In the genomic region with DNA sequence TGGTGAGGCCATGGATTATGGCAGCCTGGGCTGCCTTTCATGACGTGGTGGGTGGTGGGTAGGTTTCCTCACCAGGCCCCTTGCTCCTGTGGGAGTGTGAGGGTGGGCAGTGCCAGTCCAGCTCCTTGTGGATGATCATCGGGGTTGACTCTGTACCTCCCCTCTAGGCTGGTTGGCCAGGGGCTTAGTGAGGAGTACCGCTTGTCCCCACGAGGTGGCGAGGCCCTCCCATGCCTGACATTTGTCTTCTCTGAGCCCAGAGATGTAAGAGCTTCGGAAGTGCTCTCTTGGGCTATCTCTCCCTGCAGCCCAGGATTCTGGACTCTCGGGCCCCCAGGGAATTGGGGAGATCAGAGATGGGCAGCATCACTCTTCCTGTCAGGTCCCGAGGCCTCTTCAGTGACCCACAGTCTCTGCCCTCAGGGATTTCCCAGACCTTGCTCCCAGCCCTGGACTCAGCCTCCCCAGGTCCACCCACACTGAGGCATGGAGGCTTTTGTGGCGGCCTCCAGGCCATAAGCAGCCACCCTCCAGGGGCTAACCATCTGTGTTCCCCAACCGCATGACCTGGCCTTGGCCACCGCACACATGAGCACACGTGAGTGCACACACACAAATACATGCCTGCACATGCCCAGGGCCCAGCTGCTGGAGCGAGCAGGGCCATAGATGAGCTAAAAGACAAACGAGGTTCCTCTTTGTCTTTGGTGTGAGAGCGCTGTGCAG, we compare ENCODE assay signal across 7 cellular contexts. TPM values are rescaled to one million over a fixed set of nuclear protein-coding genes. Genes with fewer than 3 reads are reported as not detected.
DNase-seq lines count a peak whose midpoint lies in the region; ATAC-seq, FAIRE-seq and TF ChIP-seq lines count a peak whose summit lies in the region.

No MANE protein-coding gene starts in this region.

- peak overlapping the region; percentile 5; the same call in 1 of the 2 replicates for H3K4me2 ChIP-seq in GM12878 (ENCODE audit: control insufficient read depth, insufficient read depth)

- RAD21 ChIA-PET in GM12878 (lab: Charles Lee; ENCODE audit: unreplicated experiment), result interaction anchor here (0.7 to 6.7 kb wide), 24 partner anchors 10 to 286 kb away, joined by 3 to 182 read pairs (median 4); a partner anchor contains a TSS

- H3K27me3 ChIP-seq in Peyer's patch (peaks cover 0 to 3% of the 10 kb centered on the region in 2 donors), GM12878 (replicated peaks in 1 of 2; ENCODE audit: control insufficient read depth in 2 of 2, insufficient read depth in 2 of 2, low read length in 1 of 2) (no peaks in the 10 kb centered on the region), kidney epithelial cell (ENCODE audit: control insufficient read depth, insufficient read depth, low read length) (peaks cover 2% of the 10 kb centered on the region), testis (no peaks in the 10 kb centered on the region)

- H3K79me2 ChIP-seq in GM12878 (ENCODE audit: control insufficient read depth, insufficient read depth, low read length), result no peaks in the 10 kb centered on the region

- H3K27ac ChIP-seq in Peyer's patch (no peak overlapping the region), GM12878 (ENCODE audit: control insufficient read depth, insufficient read depth) (peak overlapping the region; percentile 52), testis (no peak overlapping the region)

- no TSS peak for BruUV-seq in GM12878 (replicated peaks; lab: Mats Ljungman, UMichigan)

- TF ChIP-seq CTCF in Peyer's patch (IDR thresholded peaks at IDR 0.05) (peak in 5 of 6 experiments; percentile 2 to 69 (median 58)), GM12878 (IDR thresholded peaks at IDR 0.05 in 2 of 3, conservative IDR thresholded peaks at IDR 0.05 in 1 of 3; ENCODE audit: control insufficient read depth in 2 of 3, extremely low read depth in 1 of 3, insufficient read depth in 1 of 3, low read depth in 3 of 3, low read length in 3 of 3) (peak; percentile 77 to 86 (median 83)), kidney epithelial cell (IDR thresholded peaks at IDR 0.05; ENCODE audit: insufficient read depth, low read length, poor library complexity, severe bottlenecking) (peak; percentile 85), testis (IDR thresholded peaks at IDR 0.05) (peak; percentile 45 to 62 (median 57))

- H2AFZ ChIP-seq in GM12878 (ENCODE audit: control insufficient read depth, low read depth, low read length), result peak overlapping the region; percentile 51

- peak; percentile 50 for ATAC-seq in GM19463 (IDR thresholded peaks at IDR 0.05; ENCODE audit: unreplicated experiment)
- peak; percentile 60 for ATAC-seq in HG03439 (IDR thresholded peaks at IDR 0.05; ENCODE audit: unreplicated experiment)
- peak; percentile 88 for ATAC-seq in GM12878

- no peak overlapping the region for H3K4me3 ChIP-seq in Peyer's patch
- H3K4me3 ChIP-seq in GM12878, result no peak overlapping the region
- no peak overlapping the region for H3K4me3 ChIP-seq in kidney epithelial cell (ENCODE audit: low read depth, low read length)
- H3K4me3 ChIP-seq in testis, result no peak overlapping the region

- 1% methylated on average over 15 of the region's 15 CpGs for WGBS in GM12878 (ENCODE audit: insufficient coverage, insufficient replicate concordance, low lambda C conversion rate, missing lambda C conversion rate)
- 59 to 72% methylated on average over 7 to 15 of the region's 15 CpGs for WGBS in testis, 2 donors

- intact Hi-C loops in GM12878 (cut with micrococcal nuclease; ENCODE audit: unreplicated experiment) (loop anchor here (1.0 to 5.0 kb wide), 6 partner anchors 23 to 284 kb away; a partner anchor contains a TSS), testis (cut with DNase I; ENCODE audit: low total_unique reads) (no loop called here)

- H3K4me1 ChIP-seq in Peyer's patch (peaks cover 0 to 30% (median 0%) of the 10 kb centered on the region in 4 donors), GM12878 (ENCODE audit: control insufficient read depth, insufficient read depth, low read length) (peaks cover 29% of the 10 kb centered on the region), testis (peaks cover 5% of the 10 kb centered on the region)

- POLR2A ChIA-PET in GM12878 (lab: Charles Lee), result interaction anchor here (0.6 to 4.5 kb wide), 4 partner anchors 23 to 80 kb away, joined by 3 to 42 read pairs (median 5); a partner anchor contains a TSS

- H4K20me1 ChIP-seq in GM12878 (ENCODE audit: control insufficient read depth, insufficient read depth), result no peaks in the 10 kb centered on the region

- peak; percentile 73 for TF ChIP-seq RAD21 in GM12878 (IDR thresholded peaks at IDR 0.05; ENCODE audit: insufficient read depth, low read depth, low read length)

- no peak overlapping the region for H3K9ac ChIP-seq in GM12878 (ENCODE audit: control insufficient read depth, insufficient read depth, low read length)

- TF ChIP-seq EP300 in GM12878 (IDR thresholded peaks at IDR 0.05; ENCODE audit: borderline replicate concordance in 1 of 2, control insufficient read depth in 1 of 2, low read depth in 2 of 2, low read length in 2 of 2), result peak; percentile 37 to 55; a peak in 1 of 4 replicates

- TF ChIP-seq POLR2A in Peyer's patch (IDR thresholded peaks at IDR 0.05) (no peak), GM12878 (IDR thresholded peaks at IDR 0.05; ENCODE audit: low read depth, low read length) (no peak), testis (IDR thresholded peaks at IDR 0.05) (no peak)

- FAIRE-seq in GM12878 (lab: Jason Lieb, UNC), result peak; percentile 52

- H3K9me3 ChIP-seq in Peyer's patch (no peaks in the 10 kb centered on the region), GM12878 (replicated peaks; ENCODE audit: control insufficient read depth, insufficient read depth, low read length) (no peaks in the 10 kb centered on the region), testis (no peaks in the 10 kb centered on the region)

- SMC1A ChIA-PET in GM12878 (lab: Charles Lee; ENCODE audit: uncharacterized antibody, unreplicated experiment), result interaction anchor here (0.5 to 9.0 kb wide), 24 partner anchors 9 to 319 kb away, joined by 3 to 134 read pairs (median 4); a partner anchor contains a TSS

- CTCF ChIA-PET in GM12878 (lab: Yijun Ruan, JAX), result interaction anchor here (0.6 to 14.3 kb wide), 41 partner anchors 9 to 319 kb away, joined by 3 to 437 read pairs (median 6); a partner anchor contains a TSS

- peaks cover 0 to 10% (median 0%) of the 10 kb centered on the region in 3 donors for H3K36me3 ChIP-seq in Peyer's patch
- H3K36me3 ChIP-seq in GM12878 (ENCODE audit: control insufficient read depth in 2 of 2, insufficient read depth in 2 of 2, low read length in 1 of 2), result no peaks in the 10 kb centered on the region
- no peaks in the 10 kb centered on the region for H3K36me3 ChIP-seq in kidney epithelial cell (ENCODE audit: control insufficient read depth, insufficient read depth, low read length)
- no peaks in the 10 kb centered on the region for H3K36me3 ChIP-seq in testis (ENCODE audit: low read depth, missing control alignments)

- in situ Hi-C loops in GM12878 (cut with MboI), result loop anchor here (5.0 kb wide), 2 partner anchors 79 to 284 kb away; no protein-coding TSS in a partner anchor

- peak; percentile 84 for DNase-seq in ELR (ENCODE audit: low read depth)
- DNase-seq in Peyer's patch, result peak in 2 of 3 donors; percentile 62 to 68
- DNase-seq in GM12878 (ENCODE audit: low read depth, low spot score), result peak; percentile 55
- DNase-seq in kidney epithelial cell (ENCODE audit: low read depth), result no peak
- peak; percentile 69 for DNase-seq in testis

RNA-seq across cellular contexts. Expression of a gene that starts 6.5 kb away (rescaled TPM):
- 10 to 100 TPM; 28.1 to 66.0 (median 52.1) TPM for total RNA-seq in Peyer's patch
- 0.78 and 1.1 TPM in 2 replicates for total RNA-seq in GM12878 (2013; cell fraction: nucleolus; rRNA removed)
- 3.6 and 4.1 TPM in 2 replicates for total RNA-seq in GM12878 (2014; rRNA removed)
- 1.8 and 2.0 TPM in 2 replicates for total RNA-seq in GM12878 (2014; rRNA removed; fragmentation: Illumina TruSeq; extraction: Trizol)
- total RNA-seq in GM12878 (2021), result 2.9 TPM in 2 replicates
- 0.49 TPM for polyA plus RNA-seq in GM12878 (2011; ENCODE audit: low read depth)
- polyA plus RNA-seq in GM12878 (2011; rRNA removed), result 6.3 and 7.8 TPM in 2 replicates
- 8.7 and 9.6 TPM in 2 replicates for polyA plus RNA-seq in GM12878 (2011; cell fraction: cytosol; rRNA removed)
- 5.0 and 5.3 TPM in 2 replicates for polyA plus RNA-seq in GM12878 (2011; cell fraction: nucleus; rRNA removed)
- 1.1 and 1.8 TPM in 2 replicates for polyA plus RNA-seq in GM12878 (2012)
- polyA plus RNA-seq in GM12878 (2014; fragmentation: Illumina TruSeq; extraction: Trizol), result 1.1 and 1.8 TPM in 2 replicates
- polyA plus RNA-seq in GM12878 (2014; fragmentation: Nextera tagmentation; extraction: Ambion mirVana), result 1 to 10 TPM in 1 of 2 experiments, under 1 TPM in 1; 0.68 to 1.3 TPM
- polyA plus RNA-seq in GM12878 (2014; rRNA removed), result 2.1 and 2.4 TPM in 2 replicates
- 1 to 10 TPM; 4.3 to 6.4 TPM for polyA plus RNA-seq in GM12878 (2016; fragmentation: Nextera tagmentation; extraction: Ambion mirVana)
- 3.9 and 5.2 TPM in 2 replicates for polyA minus RNA-seq in GM12878 (2011; rRNA and poly(A)+ RNA removed)
- polyA minus RNA-seq in GM12878 (2011; cell fraction: cytosol; rRNA and poly(A)+ RNA removed), result 1.6 and 4.1 TPM in 2 replicates
- 1.1 and 2.1 TPM in 2 replicates for polyA minus RNA-seq in GM12878 (2011; cell fraction: nucleus; rRNA and poly(A)+ RNA removed)
- 15.0 and 18.3 TPM in 2 replicates for total RNA-seq in kidney epithelial cell
- total RNA-seq in testis, result 10 to 100 TPM; 21.7 to 27.6 TPM
- 15.7 TPM for polyA plus RNA-seq in testis (ENCODE audit: insufficient read depth, low read depth, low replicate concordance)

RNA-seq across cellular contexts. Expression of a gene that starts 23.6 kb away (rescaled TPM):
- total RNA-seq in Peyer's patch (10 to 100 TPM in 1 of 4 donors, 1 to 10 TPM in 2, not detected in 1; 1.1 to 10.0 (median 3.4) TPM), GM12878 (2014; rRNA removed) (1.9 and 2.3 TPM in 2 replicates), GM12878 (2014; rRNA removed; fragmentation: Illumina TruSeq; extraction: Trizol) (0.28 and 0.49 TPM in 2 replicates), GM12878 (2021) (1.1 and 1.2 TPM in 2 replicates), kidney epithelial cell (1.7 and 2.6 TPM in 2 replicates), testis (10 to 100 TPM; 11.3 to 13.2 TPM)
- total RNA-seq in GM12878 (2013; cell fraction: nucleolus; rRNA removed), result 6.4 and 11.8 TPM in 2 replicates
- polyA plus RNA-seq in GM12878 (2011; ENCODE audit: low read depth), result 0.42 TPM
- polyA plus RNA-seq in GM12878 (2011; rRNA removed) (3.2 and 5.1 TPM in 2 replicates), GM12878 (2014; fragmentation: Illumina TruSeq; extraction: Trizol) (0.16 TPM in 1 of 2 replicates, not detected in the other), GM12878 (2014; fragmentation: Nextera tagmentation; extraction: Ambion mirVana) (under 1 TPM in 1 of 2 experiments, not detected in 1; 0.07 TPM), GM12878 (2014; rRNA removed) (1.1 and 1.3 TPM in 2 replicates), GM12878 (2016; fragmentation: Nextera tagmentation; extraction: Ambion mirVana) (1 to 10 TPM; 1.1 to 1.5 TPM), testis (ENCODE audit: insufficient read depth, low read depth, low replicate concordance) (4.5 TPM)
- polyA plus RNA-seq in GM12878 (2011; cell fraction: cytosol; rRNA removed), result 4.7 and 9.5 TPM in 2 replicates
- 42.0 and 42.5 TPM in 2 replicates for polyA plus RNA-seq in GM12878 (2011; cell fraction: nucleus; rRNA removed)
- polyA plus RNA-seq in GM12878 (2012), result 0.97 and 2.0 TPM in 2 replicates
- polyA minus RNA-seq in GM12878 (2011; rRNA and poly(A)+ RNA removed), result 3.4 and 4.5 TPM in 2 replicates
- 2.4 and 3.0 TPM in 2 replicates for polyA minus RNA-seq in GM12878 (2011; cell fraction: cytosol; rRNA and poly(A)+ RNA removed)
- polyA minus RNA-seq in GM12878 (2011; cell fraction: nucleus; rRNA and poly(A)+ RNA removed), result 11.5 and 18.7 TPM in 2 replicates
